11 cellular contexts compared by ENCODE assay signal in the genomic region with DNA sequence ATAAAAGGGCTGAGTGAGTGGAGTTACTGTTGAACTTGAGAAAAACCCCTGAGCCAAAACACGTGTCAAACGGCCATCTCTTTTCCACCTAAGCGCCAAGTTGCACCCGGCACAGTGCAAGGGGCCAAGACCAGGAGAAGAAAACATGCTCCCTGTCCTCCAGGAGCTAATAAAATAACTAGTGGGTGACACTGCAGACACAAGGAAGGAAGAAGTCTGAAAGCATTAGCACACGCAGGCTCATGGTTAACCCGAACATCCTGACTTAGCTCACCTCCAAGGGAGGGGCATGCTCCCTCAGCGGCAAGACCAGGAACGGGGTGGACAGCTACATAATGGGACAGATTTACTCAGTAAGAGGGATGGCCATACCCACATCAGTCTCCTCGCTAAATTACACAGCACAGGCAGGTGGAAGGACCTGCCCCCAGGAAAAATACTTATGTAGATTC.
DNase-seq lines count a peak whose midpoint lies in the region; ATAC-seq and TF ChIP-seq lines count a peak whose summit lies in the region.
"Had no signal": no experiment of that assay in that cellular context is flagged by ENCODE, and none has a peak within 500 bp of the region (broad histone marks: within the 10 kb centered on the region; RNA-seq: fewer than 3 reads in every experiment).

No MANE protein-coding gene starts in this region.

- H3K79me1 ChIP-seq in mesendoderm (ENCODE audit: low read length) = peaks cover 3% of the 10 kb centered on the region
- H3K79me1 ChIP-seq in H9 (ENCODE audit: insufficient read depth, low read depth, low read length, poor library complexity, severe bottlenecking) = no peaks in the 10 kb centered on the region

- intact Hi-C loops in vagina (cut with DNase I) = no loop called here

- H3T11ph ChIP-seq in H9 (ENCODE audit: low read length) = no peak overlapping the region

- H3K4ac ChIP-seq in mesendoderm (ENCODE audit: low read depth, low read length) (no peak overlapping the region), H9 (ENCODE audit: low read depth, low read length) (no peak overlapping the region)

- POLR2A ChIA-PET in activated CD8-positive, alpha-beta T cell treated with anti-CD3 and anti-CD28 coated beads, Interleukin-2, amount 10 ng/mL, durations not matched to agents 7 days and 5 days (lab: Charles Lee) = interaction anchor here (0.6 to 2.3 kb wide), 7 partner anchors 19 to 70 kb away, joined by 3 to 18 read pairs (median 3); partner anchors contain the start of gene PIP4K2A

- H3K9ac ChIP-seq in mesendoderm (ENCODE audit: low read length) (no peak overlapping the region), H9 (ENCODE audit: extremely low read depth, insufficient read length, low read length) (no peak overlapping the region)

- H4K20me1 ChIP-seq in H9 (ENCODE audit: control insufficient read depth, insufficient read depth, insufficient read length) = no peaks in the 10 kb centered on the region

- H3K4me2 ChIP-seq in mesendoderm (ENCODE audit: low read length) = no peak overlapping the region
- H3K4me2 ChIP-seq in H9 (ENCODE audit: insufficient read depth, insufficient read length, low read length) = no peak overlapping the region

- peaks cover 94% of the 10 kb centered on the region for H3K4me1 Mint-ChIP-seq in activated CD8-positive, alpha-beta T cell treated with anti-CD3 and anti-CD28 coated beads, Interleukin-2, amount 10 ng/mL, durations not matched to agents 7 days and 5 days (ENCODE audit: low read depth)
- H3K4me1 Mint-ChIP-seq in H9 = peaks cover 49 to 50% of the 10 kb centered on the region in 2 experiments

- CTCF ChIA-PET in activated CD8-positive, alpha-beta T cell treated with anti-CD3 and anti-CD28 coated beads, Interleukin-2, amount 10 ng/mL, durations not matched to agents 7 days and 5 days (lab: Charles Lee) = interaction anchor here (0.7 to 3.1 kb wide), 12 partner anchors 9 to 75 kb away, joined by 3 to 16 read pairs (median 4); no protein-coding TSS in a partner anchor

- H4K8ac ChIP-seq in mesendoderm (ENCODE audit: low read depth, low read length) (no peak overlapping the region), H9 (replicated peaks; ENCODE audit: insufficient read length, low read depth, low read length) (no peak overlapping the region)

- no peak overlapping the region for H3K14ac ChIP-seq in H9 (ENCODE audit: insufficient read depth, low read length)

- TF ChIP-seq CTCF in vagina (IDR thresholded peaks at IDR 0.05) = no peak
- no peak for TF ChIP-seq CTCF in H9 (conservative IDR thresholded peaks at IDR 0.05)

- H3K56ac ChIP-seq in mesendoderm (ENCODE audit: low read length) (no peak overlapping the region), H9 (ENCODE audit: insufficient read length, low read depth, low read length) (no peak overlapping the region)

- H3K27ac ChIP-seq in mesendoderm (ENCODE audit: low read depth, low read length) (no peak overlapping the region), vagina (peak overlapping the region; percentile 4), H9 (ENCODE audit: insufficient read length, low read depth, low read length) (no peak overlapping the region)

- H3K36me3 Mint-ChIP-seq in activated CD8-positive, alpha-beta T cell treated with anti-CD3 and anti-CD28 coated beads, Interleukin-2, amount 10 ng/mL, durations not matched to agents 7 days and 5 days (ENCODE audit: low read depth) = peaks cover 48% of the 10 kb centered on the region
- peaks cover 0 to 4% (median 2%) of the 10 kb centered on the region in 3 experiments; a peak in 1 of 7 replicates for H3K36me3 Mint-ChIP-seq in H9 (ENCODE audit: insufficient read depth in 1 of 3, low read depth in 3 of 3)

- no peak overlapping the region for H4K91ac ChIP-seq in H9 (ENCODE audit: insufficient read length, low read depth, low read length)

- H3K27me3 ChIP-seq in mesendoderm (ENCODE audit: insufficient read depth, low read length, poor library complexity) (no peaks in the 10 kb centered on the region), vagina (no peaks in the 10 kb centered on the region), H9 (ENCODE audit: insufficient read depth, low read length) (no peaks in the 10 kb centered on the region)
- H3K27me3 ChIP-seq: heart left ventricle had no signal

- peak overlapping the region; percentile 71 for H3K4me3 Mint-ChIP-seq in activated CD8-positive, alpha-beta T cell treated with anti-CD3 and anti-CD28 coated beads, Interleukin-2, amount 10 ng/mL, durations not matched to agents 7 days and 5 days
- H3K4me3 Mint-ChIP-seq in H9 = no peak overlapping the region

- peak; percentile 54 for DNase-seq in activated naive CD4-positive, alpha-beta T cell treated with Interleukin-2 at 50 U/mL for 16 hours
- DNase-seq in activated naive CD4-positive, alpha-beta T cell (lab: John Stamatoyannopoulos, UW) = no peak
- DNase-seq in activated CD8-positive, alpha-beta T cell treated with anti-CD3 and anti-CD28 coated beads, Interleukin-2, amount 10 ng/mL, durations not matched to agents 7 days and 5 days = peak; percentile 50
- no peak for DNase-seq in mesendoderm
- no peak for DNase-seq in vagina (ENCODE audit: extremely low spot score in 2 of 2)
- no peak for DNase-seq in H9
- DNase-seq in NCI-H1694 (lab: John Stamatoyannopoulos, UW) = no peak
- DNase-seq: GOT3, heart left ventricle, NCI-H187 treated with DMSO at 0.1 percent for 48 hours had no signal

- no peaks in the 10 kb centered on the region for H3K9me3 ChIP-seq in vagina
- no peaks in the 10 kb centered on the region for H3K9me3 ChIP-seq in H9 (ENCODE audit: control insufficient read depth, low read depth, low read length)
- H3K9me3 ChIP-seq: heart left ventricle had no signal

- H3K36me3 ChIP-seq in mesendoderm (ENCODE audit: control insufficient read depth, insufficient read depth, low read length) (no peaks in the 10 kb centered on the region), vagina (no peaks in the 10 kb centered on the region)
- H3K36me3 ChIP-seq: heart left ventricle had no signal

- H4K5ac ChIP-seq in mesendoderm (ENCODE audit: low read length) (no peak overlapping the region), H9 (ENCODE audit: insufficient read length, low read depth, low read length) (no peak overlapping the region)

- TF ChIP-seq POLR2A in vagina (IDR thresholded peaks at IDR 0.05) = no peak

- H3K79me2 ChIP-seq in mesendoderm (ENCODE audit: control insufficient read depth, insufficient read depth, low read length) (peaks cover 2% of the 10 kb centered on the region), H9 (ENCODE audit: insufficient read depth, low read length) (no peaks in the 10 kb centered on the region; the same call in 1 of the 2 replicates)

- H2BK5ac ChIP-seq in mesendoderm (ENCODE audit: low read length) (peak overlapping the region; percentile 25), H9 (ENCODE audit: insufficient read length, low read length) (no peak overlapping the region)

- H2AK5ac ChIP-seq in mesendoderm (ENCODE audit: low read length) (no peak overlapping the region), H9 (ENCODE audit: insufficient read length, low read length) (no peak overlapping the region)

- no peaks in the 10 kb centered on the region for H3K23me2 ChIP-seq in H9 (ENCODE audit: insufficient read length, low read depth, low read length, poor library complexity, severe bottlenecking)

- H3K18ac ChIP-seq in mesendoderm (ENCODE audit: low read length) = no peak overlapping the region
- H3K18ac ChIP-seq in H9 (ENCODE audit: insufficient read length, low read depth, low read length) = no peak overlapping the region

- H2BK15ac ChIP-seq in mesendoderm (replicated peaks; ENCODE audit: low read depth) (no peak overlapping the region), H9 (ENCODE audit: low read depth, low read length) (no peak overlapping the region)

- no peaks in the 10 kb centered on the region for H3K27me3 Mint-ChIP-seq in activated CD8-positive, alpha-beta T cell treated with anti-CD3 and anti-CD28 coated beads, Interleukin-2, amount 10 ng/mL, durations not matched to agents 7 days and 5 days (ENCODE audit: low read depth)
- no peaks in the 10 kb centered on the region for H3K27me3 Mint-ChIP-seq in H9 (ENCODE audit: low read depth)

- peak; percentile 32 for ATAC-seq in activated CD8-positive, alpha-beta T cell treated with anti-CD3 and anti-CD28 coated beads, Interleukin-2, amount 10 ng/mL, durations not matched to agents 7 days and 5 days
- no peak for ATAC-seq in GM19397 (IDR thresholded peaks at IDR 0.05; ENCODE audit: unreplicated experiment)

- no peak overlapping the region for H2BK120ac ChIP-seq in mesendoderm (ENCODE audit: low read depth, low read length)
- no peak overlapping the region for H2BK120ac ChIP-seq in H9 (ENCODE audit: low read depth, low read length, poor library complexity, severe bottlenecking)

- no peak overlapping the region for H2BK12ac ChIP-seq in H9 (ENCODE audit: insufficient read length, low read depth, low read length)

- H3K9me3 Mint-ChIP-seq in activated CD8-positive, alpha-beta T cell treated with anti-CD3 and anti-CD28 coated beads, Interleukin-2, amount 10 ng/mL, durations not matched to agents 7 days and 5 days (ENCODE audit: insufficient read depth) = no peaks in the 10 kb centered on the region
- no peaks in the 10 kb centered on the region for H3K9me3 Mint-ChIP-seq in H9

- WGBS in mesendoderm (ENCODE audit: extremely low coverage, insufficient coverage, low lambda C conversion rate) = no CpG with 5 or more reads among the region's 9 CpGs
- no CpG with 5 or more reads among the region's 9 CpGs for WGBS in H9 (ENCODE audit: extremely low coverage, insufficient read length, low lambda C conversion rate)

- peaks cover 23% of the 10 kb centered on the region for H3K4me1 ChIP-seq in mesendoderm (ENCODE audit: control insufficient read depth, low read depth, low read length)
- H3K4me1 ChIP-seq in vagina = peaks cover 43% of the 10 kb centered on the region
- H3K4me1 ChIP-seq in H9 (ENCODE audit: insufficient read depth, low read length) = peaks cover 6% of the 10 kb centered on the region

- peak overlapping the region; percentile 90 for H3K27ac Mint-ChIP-seq in activated CD8-positive, alpha-beta T cell treated with anti-CD3 and anti-CD28 coated beads, Interleukin-2, amount 10 ng/mL, durations not matched to agents 7 days and 5 days
- H3K27ac Mint-ChIP-seq in H9 = 0 out of 7 replicates have a peak overlapping the region, but pooled peaks of 1 of the 3 experiments have one; percentile 13

- H2BK20ac ChIP-seq in H9 (ENCODE audit: low read depth, low read length, poor library complexity, severe bottlenecking) = no peak overlapping the region

- no peak overlapping the region for H2AFZ ChIP-seq in H9 (ENCODE audit: low read length)

- no peak overlapping the region for H3K23ac ChIP-seq in mesendoderm (ENCODE audit: low read length)
- H3K23ac ChIP-seq in H9 (ENCODE audit: insufficient read length, low read depth, low read length) = no peak overlapping the region

- no peak overlapping the region for H3K4me3 ChIP-seq in mesendoderm (ENCODE audit: low read length)
- no peak overlapping the region for H3K4me3 ChIP-seq in vagina

Comparison
In these comparisons a context has a peak if more than half of its experiments do, and no peak if none do; other contexts are left out.
1. DNase-seq: peak in activated naive CD4-positive, alpha-beta T cell treated with Interleukin-2 at 50 U/mL for 16 hours (single experiment) and activated CD8-positive, alpha-beta T cell treated with anti-CD3 and anti-CD28 coated beads, Interleukin-2, amount 10 ng/mL, durations not matched to agents 7 days and 5 days (single experiment); none in activated naive CD4-positive, alpha-beta T cell (0 of 4), mesendoderm (single experiment), vagina (0 of 2), H9 (single experiment) and NCI-H1694 (single experiment).